28 cellular contexts compared by ENCODE assay signal in genomic region chr1:171084879-171085278, GRCh38.
"Had no signal": no experiment of that assay in that cellular context is flagged by ENCODE, and none has a peak within 500 bp of the region (broad histone marks: within the 10 kb centered on the region; RNA-seq: fewer than 3 reads in every experiment).

No MANE protein-coding gene starts in this region.

- H3K4me1 Mint-ChIP-seq: naive B cell; naive thymus-derived CD8-positive, alpha-beta T cell; stimulated activated effector memory CD8-positive, alpha-beta T cell treated with anti-CD3 and anti-CD28 coated beads, Interleukin-12 subunit alpha, Interleukin-12 subunit beta, amount 100 ng/mL, for 72 hours; stimulated activated naive B cell treated with anti-CD40 and anti-IgM and Interleukin-4, amounts not matched to agents 10 μg/mL and 1 μg/mL and 100 μg/mL, for 72 hours had no signal

- DNase-seq: naive B cell; naive thymus-derived CD8-positive, alpha-beta T cell; occipital lobe; ovary; posterior cingulate gyrus; psoas muscle; right cardiac atrium; sigmoid colon; stimulated activated CD4-positive, alpha-beta T cell treated with anti-CD3 and anti-CD28 coated beads, Interleukin-15, amount 100 ng/mL, for 24 hours; stimulated activated CD4-positive, alpha-beta T cell treated with anti-CD3 and anti-CD28 coated beads, Interleukin-2, amount 100 ng/mL, for 24 hours; stimulated activated CD4-positive, alpha-beta T cell treated with anti-CD3 and anti-CD28 coated beads, Interleukin-2, amount 100 ng/mL, for 48 hours; stimulated activated CD4-positive, alpha-beta T cell treated with anti-CD3 and anti-CD28 coated beads, Interleukin-4, amount 100 ng/mL, for 24 hours; stimulated activated naive B cell treated with anti-CD40 and anti-IgM and Interleukin-4, amounts not matched to agents 10 μg/mL and 1 μg/mL and 100 μg/mL, for 72 hours; stimulated activated naive CD4-positive, alpha-beta T cell treated with Interleukin-2 at 50 U/mL for 16 hours; stomach; testis; tibial artery; transverse colon; upper lobe of right lung; uterus had no signal

- ATAC-seq: naive thymus-derived CD8-positive, alpha-beta T cell; natural killer cell treated with Interleukin-12 subunit alpha and Interleukin-12 subunit beta and Interleukin-15 and Interleukin-18, amount 100 ng/mL, for 72 hours; psoas muscle; stimulated activated effector memory CD8-positive, alpha-beta T cell treated with anti-CD3 and anti-CD28 coated beads, Interleukin-12 subunit alpha, Interleukin-12 subunit beta, amount 100 ng/mL, for 72 hours; stimulated activated naive B cell treated with anti-CD40 and anti-IgM and Interleukin-4, amounts not matched to agents 10 μg/mL and 1 μg/mL and 100 μg/mL, for 72 hours; upper lobe of right lung had no signal

- H3K4me3 ChIP-seq: neural progenitor cell, ovary, psoas muscle, sigmoid colon, stomach, suprapubic skin, testis, tibial artery, transverse colon, upper lobe of right lung, uterus had no signal

- H3K27me3 Mint-ChIP-seq: progenitor cell of endocrine pancreas had no signal

- FAIRE-seq: small intestine had no signal

- H3K27ac Mint-ChIP-seq: naive B cell; naive thymus-derived CD8-positive, alpha-beta T cell; natural killer cell treated with Interleukin-12 subunit alpha and Interleukin-12 subunit beta and Interleukin-15 and Interleukin-18, amount 100 ng/mL, for 72 hours; neural progenitor cell; progenitor cell of endocrine pancreas; stimulated activated effector memory CD8-positive, alpha-beta T cell treated with anti-CD3 and anti-CD28 coated beads, Interleukin-12 subunit alpha, Interleukin-12 subunit beta, amount 100 ng/mL, for 72 hours; stimulated activated naive B cell treated with anti-CD40 and anti-IgM and Interleukin-4, amounts not matched to agents 10 μg/mL and 1 μg/mL and 100 μg/mL, for 72 hours; stimulated activated naive CD8-positive, alpha-beta T cell treated with anti-CD3 and anti-CD28 coated beads, Interleukin-15, Interleukin-2, amounts not matched to agents 100 ng/mL and 50 ng/mL, for 24 hours; type B pancreatic cell had no signal

- H3K4me3 Mint-ChIP-seq: naive B cell; naive thymus-derived CD8-positive, alpha-beta T cell; natural killer cell treated with Interleukin-12 subunit alpha and Interleukin-12 subunit beta and Interleukin-15 and Interleukin-18, amount 100 ng/mL, for 72 hours; neural progenitor cell; stimulated activated effector memory CD8-positive, alpha-beta T cell treated with anti-CD3 and anti-CD28 coated beads, Interleukin-12 subunit alpha, Interleukin-12 subunit beta, amount 100 ng/mL, for 72 hours; stimulated activated naive B cell treated with anti-CD40 and anti-IgM and Interleukin-4, amounts not matched to agents 10 μg/mL and 1 μg/mL and 100 μg/mL, for 72 hours; stimulated activated naive CD8-positive, alpha-beta T cell treated with anti-CD3 and anti-CD28 coated beads, Interleukin-15, Interleukin-2, amounts not matched to agents 100 ng/mL and 50 ng/mL, for 24 hours; type B pancreatic cell had no signal

- H3K9me3 Mint-ChIP-seq: naive B cell; naive thymus-derived CD8-positive, alpha-beta T cell; neural progenitor cell; stimulated activated effector memory CD8-positive, alpha-beta T cell treated with anti-CD3 and anti-CD28 coated beads, Interleukin-12 subunit alpha, Interleukin-12 subunit beta, amount 100 ng/mL, for 72 hours; stimulated activated naive B cell treated with anti-CD40 and anti-IgM and Interleukin-4, amounts not matched to agents 10 μg/mL and 1 μg/mL and 100 μg/mL, for 72 hours; stimulated activated naive CD8-positive, alpha-beta T cell treated with anti-CD3 and anti-CD28 coated beads, Interleukin-15, Interleukin-2, amounts not matched to agents 100 ng/mL and 50 ng/mL, for 24 hours; type B pancreatic cell had no signal

- H3K36me3 Mint-ChIP-seq: naive B cell; natural killer cell treated with Interleukin-12 subunit alpha and Interleukin-12 subunit beta and Interleukin-15 and Interleukin-18, amount 100 ng/mL, for 72 hours; neural progenitor cell; stimulated activated effector memory CD8-positive, alpha-beta T cell treated with anti-CD3 and anti-CD28 coated beads, Interleukin-12 subunit alpha, Interleukin-12 subunit beta, amount 100 ng/mL, for 72 hours; stimulated activated naive B cell treated with anti-CD40 and anti-IgM and Interleukin-4, amounts not matched to agents 10 μg/mL and 1 μg/mL and 100 μg/mL, for 72 hours; type B pancreatic cell had no signal
